In the genomic region with DNA sequence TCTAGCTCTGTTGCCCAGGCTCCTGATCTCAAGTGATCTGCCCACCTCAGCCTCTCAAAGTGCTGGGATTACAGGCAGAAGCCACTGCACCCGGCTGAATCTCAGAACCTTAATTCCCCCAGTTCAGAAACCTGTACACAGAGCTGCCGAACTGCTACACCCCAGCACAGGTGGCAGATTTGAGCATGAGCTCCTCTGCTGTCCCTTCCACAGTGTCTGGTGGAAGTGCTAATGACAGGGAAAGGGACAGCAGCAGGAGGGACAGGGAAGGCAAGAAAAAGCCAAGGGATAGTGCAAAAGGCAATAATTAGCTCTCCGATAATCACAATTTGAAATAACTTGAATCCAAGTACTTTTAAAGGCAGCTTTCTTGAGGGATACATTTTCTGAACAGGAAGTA, we compare ENCODE assay signal across 33 cellular contexts.
"Had no signal": no experiment of that assay in that cellular context is flagged by ENCODE, and none has a peak within 500 bp of the region (broad histone marks: within the 10 kb centered on the region; RNA-seq: fewer than 3 reads in every experiment).

No MANE protein-coding gene starts in this region.

- H3K36me3 ChIP-seq: brain microvascular endothelial cell, colonic mucosa, esophagus squamous epithelium, gastroesophageal sphincter, heart right ventricle had no signal

- H3K27ac ChIP-seq: brain microvascular endothelial cell, colonic mucosa, epithelial cell of prostate, esophagus squamous epithelium, gastroesophageal sphincter, heart right ventricle, VCaP had no signal

- FAIRE-seq: astrocyte, bronchial epithelial cell, endometrium, endothelial cell of umbilical vein, TTC549 had no signal

- H3K4me1 ChIP-seq: colonic mucosa, gastroesophageal sphincter, heart right ventricle had no signal

- H3K27me3 ChIP-seq: brain microvascular endothelial cell, colonic mucosa, esophagus squamous epithelium, gastroesophageal sphincter, heart right ventricle had no signal

- H3K9me3 Mint-ChIP-seq: activated CD4-positive, alpha-beta memory T cell treated with anti-CD3 and anti-CD28 coated beads, Interleukin-2, amount 10 ng/mL, durations not matched to agents 7 days and 5 days; activated CD4-positive, alpha-beta T cell treated with anti-CD3 and anti-CD28 coated beads, Interleukin-2, amount 10 ng/mL, durations not matched to agents 7 days and 5 days; activated naive CD4-positive, alpha-beta T cell treated with anti-CD3 and anti-CD28 coated beads, Interleukin-2, amount 10 ng/mL, durations not matched to agents 7 days and 5 days; activated naive CD8-positive, alpha-beta T cell treated with anti-CD3 and anti-CD28 coated beads, Interleukin-2, amount 10 ng/mL, durations not matched to agents 7 days and 5 days; activated T-cell treated with anti-CD3 and anti-CD28 coated beads, Interleukin-2, amount 50 U/mL, for 24 hours; activated T-cell treated with anti-CD3 and anti-CD28 coated beads, Interleukin-2, amount 50 U/mL, for 72 hours had no signal

- H3K9me3 ChIP-seq: colonic mucosa, esophagus squamous epithelium, gastroesophageal sphincter, heart right ventricle had no signal

- H3K27ac Mint-ChIP-seq: activated CD4-positive, alpha-beta memory T cell treated with anti-CD3 and anti-CD28 coated beads, Interleukin-2, amount 10 ng/mL, durations not matched to agents 7 days and 5 days; activated CD4-positive, alpha-beta T cell treated with anti-CD3 and anti-CD28 coated beads, Interleukin-2, amount 10 ng/mL, durations not matched to agents 7 days and 5 days; activated naive CD4-positive, alpha-beta T cell treated with anti-CD3 and anti-CD28 coated beads, Interleukin-2, amount 10 ng/mL, durations not matched to agents 7 days and 5 days; activated naive CD4-positive, alpha-beta T cell treated with anti-CD3 and anti-CD28 coated beads, Interleukin-2, amount 50 U/mL, for 72 hours; activated naive CD8-positive, alpha-beta T cell treated with anti-CD3 and anti-CD28 coated beads, Interleukin-2, amount 10 ng/mL, durations not matched to agents 7 days and 5 days; activated T-cell treated with anti-CD3 and anti-CD28 coated beads, Interleukin-2, amount 50 U/mL, for 24 hours; activated T-cell treated with anti-CD3 and anti-CD28 coated beads, Interleukin-2, amount 50 U/mL, for 72 hours; WTC11 had no signal

- H3K27me3 Mint-ChIP-seq: activated CD4-positive, alpha-beta memory T cell treated with anti-CD3 and anti-CD28 coated beads, Interleukin-2, amount 10 ng/mL, durations not matched to agents 7 days and 5 days; activated CD4-positive, alpha-beta T cell treated with anti-CD3 and anti-CD28 coated beads, Interleukin-2, amount 10 ng/mL, durations not matched to agents 7 days and 5 days; activated naive CD4-positive, alpha-beta T cell treated with anti-CD3 and anti-CD28 coated beads, Interleukin-2, amount 10 ng/mL, durations not matched to agents 7 days and 5 days; activated naive CD8-positive, alpha-beta T cell treated with anti-CD3 and anti-CD28 coated beads, Interleukin-2, amount 10 ng/mL, durations not matched to agents 7 days and 5 days; activated T-cell treated with anti-CD3 and anti-CD28 coated beads, Interleukin-2, amount 50 U/mL, for 24 hours; central memory CD8-positive, alpha-beta T cell had no signal

- H3K36me3 Mint-ChIP-seq: activated naive CD4-positive, alpha-beta T cell treated with anti-CD3 and anti-CD28 coated beads, Interleukin-2, amount 10 ng/mL, durations not matched to agents 7 days and 5 days; activated naive CD4-positive, alpha-beta T cell treated with anti-CD3 and anti-CD28 coated beads, Interleukin-2, amount 50 U/mL, for 72 hours; activated naive CD8-positive, alpha-beta T cell treated with anti-CD3 and anti-CD28 coated beads, Interleukin-2, amount 10 ng/mL, durations not matched to agents 7 days and 5 days; WTC11 had no signal

- H3K4me3 ChIP-seq: colonic mucosa, esophagus squamous epithelium, gastroesophageal sphincter, heart right ventricle had no signal

- DNase-seq: activated CD4-positive, alpha-beta memory T cell treated with anti-CD3 and anti-CD28 coated beads, Interleukin-2, amount 10 ng/mL, durations not matched to agents 7 days and 5 days; activated CD4-positive, alpha-beta T cell treated with anti-CD3 and anti-CD28 coated beads for 1 hour; activated CD4-positive, alpha-beta T cell treated with anti-CD3 and anti-CD28 coated beads for 4 hours; activated CD4-positive, alpha-beta T cell treated with anti-CD3 and anti-CD28 coated beads, Interleukin-2, amount 10 ng/mL, durations not matched to agents 7 days and 5 days; activated CD4-positive, alpha-beta T cell treated with anti-CD3 and anti-CD28 coated beads, Interleukin-2, amount 50 U/mL, for 4 hours; activated CD8-positive, alpha-beta memory T cell treated with anti-CD3 and anti-CD28 coated beads, Interleukin-2, amount 50 U/mL, for 48 hours; activated gamma-delta T cell; activated naive CD4-positive, alpha-beta T cell; activated naive CD4-positive, alpha-beta T cell treated with anti-CD3 and anti-CD28 coated beads, Interleukin-2, amount 10 ng/mL, durations not matched to agents 7 days and 5 days; activated naive CD8-positive, alpha-beta T cell treated with anti-CD3 and anti-CD28 coated beads, Interleukin-2, amount 10 ng/mL, durations not matched to agents 7 days and 5 days; activated T-cell treated with anti-CD3 and anti-CD28 coated beads for 4 hours; activated T-cell treated with anti-CD3 and anti-CD28 coated beads, Interleukin-2, amount 50 U/mL, for 24 hours; activated T-cell treated with anti-CD3 and anti-CD28 coated beads, Interleukin-2, amount 50 U/mL, for 72 hours; amniotic stem cell; anterior cingulate cortex; brain microvascular endothelial cell; colonic mucosa; effector CD8-positive, alpha-beta T cell; esophagus squamous epithelium; foreskin melanocyte; heart right ventricle; T-helper 2 cell had no signal

- ATAC-seq: activated naive CD4-positive, alpha-beta T cell treated with anti-CD3 and anti-CD28 coated beads, Interleukin-2, amount 50 U/mL, for 72 hours; activated T-cell treated with anti-CD3 and anti-CD28 coated beads, Interleukin-2, amount 50 U/mL, for 72 hours; gastroesophageal sphincter; heart right ventricle; WTC11 had no signal

- H3K4me3 Mint-ChIP-seq: activated CD4-positive, alpha-beta memory T cell treated with anti-CD3 and anti-CD28 coated beads, Interleukin-2, amount 10 ng/mL, durations not matched to agents 7 days and 5 days; activated CD4-positive, alpha-beta T cell treated with anti-CD3 and anti-CD28 coated beads, Interleukin-2, amount 10 ng/mL, durations not matched to agents 7 days and 5 days; activated naive CD4-positive, alpha-beta T cell treated with anti-CD3 and anti-CD28 coated beads, Interleukin-2, amount 10 ng/mL, durations not matched to agents 7 days and 5 days; activated naive CD8-positive, alpha-beta T cell treated with anti-CD3 and anti-CD28 coated beads, Interleukin-2, amount 10 ng/mL, durations not matched to agents 7 days and 5 days; activated T-cell treated with anti-CD3 and anti-CD28 coated beads, Interleukin-2, amount 50 U/mL, for 24 hours; activated T-cell treated with anti-CD3 and anti-CD28 coated beads, Interleukin-2, amount 50 U/mL, for 72 hours; central memory CD8-positive, alpha-beta T cell; WTC11 had no signal

- H3K4me1 Mint-ChIP-seq: activated CD4-positive, alpha-beta memory T cell treated with anti-CD3 and anti-CD28 coated beads, Interleukin-2, amount 10 ng/mL, durations not matched to agents 7 days and 5 days; activated CD4-positive, alpha-beta T cell treated with anti-CD3 and anti-CD28 coated beads, Interleukin-2, amount 10 ng/mL, durations not matched to agents 7 days and 5 days; activated naive CD4-positive, alpha-beta T cell treated with anti-CD3 and anti-CD28 coated beads, Interleukin-2, amount 10 ng/mL, durations not matched to agents 7 days and 5 days; activated naive CD8-positive, alpha-beta T cell treated with anti-CD3 and anti-CD28 coated beads, Interleukin-2, amount 10 ng/mL, durations not matched to agents 7 days and 5 days; central memory CD8-positive, alpha-beta T cell; WTC11 had no signal
